Comparison of ENCODE assay signal across 9 cellular contexts in genomic region chr14:89466460-89466859, GRCh38. TPM values are rescaled to one million over a fixed set of nuclear protein-coding genes. Genes with fewer than 3 reads are reported as not detected.
DNase-seq lines count a peak whose midpoint lies in the region; ATAC-seq and TF ChIP-seq lines count a peak whose summit lies in the region.
"Had no signal": no experiment of that assay in that cellular context is flagged by ENCODE, and none has a peak within 500 bp of the region (broad histone marks: within the 10 kb centered on the region; RNA-seq: fewer than 3 reads in every experiment).

No MANE protein-coding gene starts in this region.

- no peak overlapping the region for H2AFZ ChIP-seq in smooth muscle cell (ENCODE audit: low read depth)

- H3K27me3 Mint-ChIP-seq in natural killer cell treated with Interleukin-12 subunit alpha and Interleukin-12 subunit beta and Interleukin-15 and Interleukin-18, amount 100 ng/mL, for 72 hours: no peaks in the 10 kb centered on the region

- H3K27ac ChIP-seq in smooth muscle cell (ENCODE audit: low read depth): no peak overlapping the region

- peaks cover 45 to 54% of the 10 kb centered on the region in 2 donors for H3K4me1 Mint-ChIP-seq in natural killer cell treated with Interleukin-12 subunit alpha and Interleukin-12 subunit beta and Interleukin-15 and Interleukin-18, amount 100 ng/mL, for 72 hours (ENCODE audit: low read depth in 2 of 2)

- peak; percentile 33 for DNase-seq in GM12865 (ENCODE audit: low read depth)
- peak; percentile 35 to 43 for DNase-seq in activated CD8-positive, alpha-beta memory T cell treated with anti-CD3 and anti-CD28 coated beads for 4 hours (ENCODE audit: low read depth in 2 of 2)
- peak; percentile 92 for DNase-seq in natural killer cell treated with Interleukin-12 subunit alpha and Interleukin-12 subunit beta and Interleukin-15 and Interleukin-18, amount 100 ng/mL, for 72 hours (ENCODE audit: low spot score)
- no peak for DNase-seq in NCI-H1694 treated with DMSO at 0.1 percent for 48 hours (lab: John Stamatoyannopoulos, UW)
- DNase-seq in NCI-H345 treated with DMSO at 0.1 percent for 48 hours (lab: John Stamatoyannopoulos, UW; ENCODE audit: unreplicated experiment): no peak
- no peak for DNase-seq in ureter (ENCODE audit: low spot score)
- DNase-seq in smooth muscle cell (lab: John Stamatoyannopoulos, UW; ENCODE audit: unreplicated experiment): no peak
- DNase-seq: DMS79 had no signal

- H3K79me2 ChIP-seq in smooth muscle cell (ENCODE audit: low read depth): no peaks in the 10 kb centered on the region

- H3K36me3 ChIP-seq in smooth muscle cell (ENCODE audit: low read depth): no peaks in the 10 kb centered on the region

- H3K9me3 Mint-ChIP-seq in natural killer cell treated with Interleukin-12 subunit alpha and Interleukin-12 subunit beta and Interleukin-15 and Interleukin-18, amount 100 ng/mL, for 72 hours: peaks cover 4% of the 10 kb centered on the region

- no peak overlapping the region for H3K9ac ChIP-seq in smooth muscle cell (ENCODE audit: low read depth)

- peak; percentile 43 for ATAC-seq in HG03108 (IDR thresholded peaks at IDR 0.05; ENCODE audit: unreplicated experiment)
- peak; percentile 99 for ATAC-seq in natural killer cell treated with Interleukin-12 subunit alpha and Interleukin-12 subunit beta and Interleukin-15 and Interleukin-18, amount 100 ng/mL, for 72 hours

- WGBS in smooth muscle cell (ENCODE audit: low lambda C conversion rate): 76% methylated on average over 5 of the region's 5 CpGs

- peaks cover 7% of the 10 kb centered on the region for H3K36me3 Mint-ChIP-seq in natural killer cell treated with Interleukin-12 subunit alpha and Interleukin-12 subunit beta and Interleukin-15 and Interleukin-18, amount 100 ng/mL, for 72 hours

- H3K27me3 ChIP-seq in smooth muscle cell (ENCODE audit: low read depth): no peaks in the 10 kb centered on the region

- H3K4me2 ChIP-seq in smooth muscle cell: no peak overlapping the region

- H3K4me3 ChIP-seq in GM12865 (ENCODE audit: low read depth, low read length) (no peak overlapping the region), smooth muscle cell (no peak overlapping the region)

- TF ChIP-seq CTCF in GM12865 (IDR thresholded peaks at IDR 0.05; ENCODE audit: insufficient read depth, low read depth, low read length, missing control alignments) (no peak), smooth muscle cell (IDR thresholded peaks at IDR 0.05; ENCODE audit: borderline replicate concordance, insufficient read depth, poor library complexity, severe bottlenecking) (no peak)

- no peaks in the 10 kb centered on the region for H3F3A ChIP-seq in smooth muscle cell (ENCODE audit: low read depth)

- peak overlapping the region; percentile 80 to 85 for H3K27ac Mint-ChIP-seq in natural killer cell treated with Interleukin-12 subunit alpha and Interleukin-12 subunit beta and Interleukin-15 and Interleukin-18, amount 100 ng/mL, for 72 hours

- no peaks in the 10 kb centered on the region for H4K20me1 ChIP-seq in smooth muscle cell (ENCODE audit: low read depth)

- peak overlapping the region; percentile 79 for H3K4me3 Mint-ChIP-seq in natural killer cell treated with Interleukin-12 subunit alpha and Interleukin-12 subunit beta and Interleukin-15 and Interleukin-18, amount 100 ng/mL, for 72 hours

- no peaks in the 10 kb centered on the region for H3K9me3 ChIP-seq in smooth muscle cell (replicated peaks; ENCODE audit: low read depth)

- H3K4me1 ChIP-seq in smooth muscle cell (ENCODE audit: low read depth): no peaks in the 10 kb centered on the region

RNA-seq across cellular contexts. Expression of gene FOXN3, which starts 49.4 kb away (rescaled TPM):
- 100 to 1,000 TPM; 127 to 133 TPM for total RNA-seq in natural killer cell treated with Interleukin-12 subunit alpha and Interleukin-12 subunit beta and Interleukin-15 and Interleukin-18, amount 100 ng/mL, for 72 hours
- total RNA-seq in ureter (91.7 TPM), smooth muscle cell (21.0 and 31.5 TPM in 2 replicates)
- polyA plus RNA-seq in smooth muscle cell: 24.5 and 24.7 TPM in 2 replicates

Comparison
In these comparisons a context has a peak if more than half of its experiments do, and no peak if none do; other contexts are left out.
1. DNase-seq: peak in GM12865 (single experiment), activated CD8-positive, alpha-beta memory T cell treated with anti-CD3 and anti-CD28 coated beads for 4 hours (2 of 2) and natural killer cell treated with Interleukin-12 subunit alpha and Interleukin-12 subunit beta and Interleukin-15 and Interleukin-18, amount 100 ng/mL, for 72 hours (single experiment); none in NCI-H1694 treated with DMSO at 0.1 percent for 48 hours (single experiment), NCI-H345 treated with DMSO at 0.1 percent for 48 hours (single experiment), ureter (single experiment) and smooth muscle cell (single experiment).